Comparison of ENCODE assay signal across 8 cellular contexts in the genomic region with DNA sequence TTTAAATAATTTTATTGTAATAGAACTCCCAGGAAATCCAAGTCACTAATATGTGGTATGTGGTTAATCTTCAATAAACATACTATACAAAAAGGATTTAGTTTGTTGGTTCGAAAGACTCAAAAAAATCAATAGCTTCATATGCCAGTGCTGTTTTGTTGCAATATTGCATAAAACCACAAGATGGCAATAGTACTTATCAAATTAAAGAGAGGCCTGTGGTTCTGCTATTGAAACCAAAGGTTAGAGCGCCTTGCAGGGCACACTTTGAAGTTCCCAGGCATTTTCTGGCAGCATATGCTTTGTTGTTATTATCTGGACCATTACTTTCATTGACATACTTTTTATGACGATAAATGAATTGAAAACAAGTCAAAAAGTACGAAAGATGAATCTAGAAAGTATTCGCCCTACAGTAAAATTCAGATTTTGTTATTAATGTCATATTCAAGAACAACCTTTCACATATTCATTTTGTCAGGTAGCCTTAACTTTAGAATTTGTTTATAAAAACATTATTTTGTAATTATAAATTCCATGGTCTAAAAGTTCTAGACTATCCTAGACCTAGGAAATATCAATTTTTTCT.
A peak's percentile ranks its signal among the peaks of the same experiment; 100 is the strongest.
DNase-seq lines count a peak whose midpoint lies in the region; ATAC-seq and TF ChIP-seq lines count a peak whose summit lies in the region.

No MANE protein-coding gene starts in this region.

- no peak overlapping the region for H3K4me3 Mint-ChIP-seq in HFFc6
- H3K4me3 Mint-ChIP-seq in endothelial cell (ENCODE audit: unreplicated experiment), result no peak overlapping the region
- H3K4me3 Mint-ChIP-seq in mesothelial cell of epicardium, result no peak overlapping the region

- H3K9me3 Mint-ChIP-seq in HFFc6 (no peaks in the 10 kb centered on the region), endothelial cell (ENCODE audit: unreplicated experiment) (no peaks in the 10 kb centered on the region), mesothelial cell of epicardium (no peaks in the 10 kb centered on the region)

- H3K27me3 Mint-ChIP-seq in HFFc6 (ENCODE audit: insufficient read depth) (peaks cover 3% of the 10 kb centered on the region), endothelial cell (ENCODE audit: unreplicated experiment) (peaks cover 1% of the 10 kb centered on the region), mesothelial cell of epicardium (ENCODE audit: low read depth) (peaks cover 9% of the 10 kb centered on the region)

- TF ChIP-seq CTCF in 22Rv1 (IDR thresholded peaks at IDR 0.05) (peak; percentile 77), HFFc6 (IDR thresholded peaks at IDR 0.05) (peak; percentile 89), endothelial cell (IDR thresholded peaks at IDR 0.05; ENCODE audit: unreplicated experiment) (peak; percentile 83), mesothelial cell of epicardium (IDR thresholded peaks at IDR 0.05; ENCODE audit: unreplicated experiment) (peak; percentile 82)

- H3K4me1 Mint-ChIP-seq in HFFc6 (ENCODE audit: low read depth) (no peaks in the 10 kb centered on the region), endothelial cell (ENCODE audit: unreplicated experiment) (no peaks in the 10 kb centered on the region), mesothelial cell of epicardium (peaks cover 2% of the 10 kb centered on the region)

- no peak for ATAC-seq in HG03139 (IDR thresholded peaks at IDR 0.05; ENCODE audit: unreplicated experiment)

- H3K27ac ChIP-seq in 22Rv1, result no peak overlapping the region

- H3K36me3 Mint-ChIP-seq in HFFc6 (ENCODE audit: low read depth) (no peaks in the 10 kb centered on the region), endothelial cell (ENCODE audit: low read depth, unreplicated experiment) (no peaks in the 10 kb centered on the region), mesothelial cell of epicardium (no peaks in the 10 kb centered on the region)

- DNase-seq in GDM1 (lab: John Stamatoyannopoulos, UW) (peak; percentile 48), HFFc6 (peak; percentile 74), NCI-H1092 (lab: John Stamatoyannopoulos, UW) (peak; percentile 44), SHP77 treated with DMSO at 0.1 percent for 48 hours (lab: John Stamatoyannopoulos, UW) (peak; percentile 79), endothelial cell (ENCODE audit: low spot score) (peak; percentile 38), mesothelial cell of epicardium (ENCODE audit: low spot score in 2 of 2, unreplicated experiment in 2 of 2) (no peak)

- H3K27ac Mint-ChIP-seq in HFFc6, result no peak overlapping the region
- no peak overlapping the region for H3K27ac Mint-ChIP-seq in endothelial cell (ENCODE audit: unreplicated experiment)
- no peak overlapping the region for H3K27ac Mint-ChIP-seq in mesothelial cell of epicardium

Comparison
In these comparisons a context has a peak if more than half of its experiments do, and no peak if none do; other contexts are left out.
1. DNase-seq: peak in GDM1 (single experiment), HFFc6 (single experiment), NCI-H1092 (single experiment), SHP77 treated with DMSO at 0.1 percent for 48 hours (single experiment) and endothelial cell (single experiment); none in mesothelial cell of epicardium (0 of 2).
2. Peak in every context shown above with its lines, with median percentiles within 50 percentile points of each other: CTCF ChIP-seq.